ENCODE assay signal across 1 cellular context in genomic region chr19:18001837-18002345, GRCh38.
A peak's percentile ranks its signal among the peaks of the same experiment; 100 is the strongest.
TF ChIP-seq lines count a peak whose summit lies in the region.

No MANE protein-coding gene starts in this region.

TF ChIP-seq in HepG2, 621 proteins besides CTCF, POLR2A, EP300 and RAD21:
- TF ChIP-seq JDP2 (CRISPR knock-in tag; IDR thresholded peaks at IDR 0.05; ENCODE audit: borderline replicate concordance) (no peak), ZBTB8A (CRISPR knock-in tag; IDR thresholded peaks at IDR 0.05; ENCODE audit: borderline replicate concordance, low read depth) (no peak), ZNF180 (CRISPR knock-in tag; IDR thresholded peaks at IDR 0.05; ENCODE audit: borderline replicate concordance, low read depth) (no peak), ZNF260 (CRISPR knock-in tag; IDR thresholded peaks at IDR 0.05; ENCODE audit: borderline replicate concordance, low read depth) (no peak), ARID4A (CRISPR knock-in tag; IDR thresholded peaks at IDR 0.05; ENCODE audit: borderline replicate concordance) (0 out of 2 replicates have a peak, but pooled peaks have one; percentile 19), ZNF18 (CRISPR knock-in tag; IDR thresholded peaks at IDR 0.05; ENCODE audit: insufficient replicate concordance) (no peak), ZNF703 (CRISPR knock-in tag; IDR thresholded peaks at IDR 0.05; ENCODE audit: borderline replicate concordance) (no peak), HES4 (CRISPR knock-in tag; IDR thresholded peaks at IDR 0.05; ENCODE audit: borderline replicate concordance) (no peak), ZNF773 (CRISPR knock-in tag; IDR thresholded peaks at IDR 0.05; ENCODE audit: borderline replicate concordance) (no peak), ZNF605 (CRISPR knock-in tag; IDR thresholded peaks at IDR 0.05) (no peak), NCOA5 (CRISPR knock-in tag; IDR thresholded peaks at IDR 0.05) (no peak), PITX1 (CRISPR knock-in tag; IDR thresholded peaks at IDR 0.05) (no peak), THAP7 (CRISPR knock-in tag; IDR thresholded peaks at IDR 0.05) (no peak), CBX1 (IDR thresholded peaks at IDR 0.05; ENCODE audit: low read depth) (no peak), ZC3H13 (CRISPR knock-in tag; IDR thresholded peaks at IDR 0.05) (no peak), MEIS1 (CRISPR knock-in tag; IDR thresholded peaks at IDR 0.05; ENCODE audit: borderline replicate concordance) (no peak), KDM2A (CRISPR knock-in tag; IDR thresholded peaks at IDR 0.05; ENCODE audit: borderline replicate concordance, low read depth) (0 out of 2 replicates have a peak, but pooled peaks have one; percentile 5), ZNF264 (CRISPR knock-in tag; IDR thresholded peaks at IDR 0.05) (no peak)
